Comparison of ENCODE assay signal across 2 cellular contexts in the genomic region with DNA sequence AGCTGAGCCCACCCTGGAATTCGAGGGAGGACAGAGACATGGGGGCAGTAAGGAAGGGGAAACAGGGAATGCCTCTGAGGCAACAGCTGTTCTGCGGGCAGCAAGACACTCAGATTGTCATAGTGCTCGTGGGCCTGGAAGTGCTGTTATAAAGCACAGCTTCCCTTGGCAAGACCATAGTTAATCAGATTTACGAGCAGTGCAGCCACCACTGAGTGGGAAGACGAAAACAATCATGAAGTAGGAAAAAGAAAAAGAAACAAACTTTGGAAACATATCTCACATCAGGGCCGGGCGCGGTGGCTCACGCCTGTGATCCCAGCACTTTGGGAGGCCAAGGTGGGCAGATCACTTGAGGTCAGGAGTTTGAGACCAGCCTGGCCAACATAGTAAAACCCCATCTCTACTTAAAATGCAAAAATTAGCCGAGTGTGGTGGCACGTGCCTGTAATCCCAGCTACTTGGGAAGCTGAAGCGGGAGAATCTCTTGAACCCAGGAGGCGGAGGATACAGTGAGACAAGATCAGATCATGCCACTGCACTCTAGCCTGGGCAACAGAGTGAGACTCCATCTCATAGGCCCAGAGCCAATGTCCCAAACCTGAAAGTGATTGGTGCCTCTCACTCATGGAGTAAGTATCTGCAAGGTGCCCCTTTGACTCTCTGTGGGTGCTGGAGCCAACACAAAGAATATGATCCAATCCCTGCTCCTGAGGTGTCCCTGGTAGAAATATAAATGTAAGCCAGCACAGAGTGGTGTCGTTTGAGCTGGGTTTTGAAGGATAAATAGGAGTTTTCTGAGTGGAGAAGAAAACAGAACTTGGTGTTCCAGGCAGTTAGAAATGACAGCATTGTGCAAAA.
TF ChIP-seq lines count a peak whose summit lies in the region.

No MANE protein-coding gene starts in this region.

TF ChIP-seq in HEK293, 187 proteins besides CTCF, POLR2A, EP300 and RAD21:
- TF ChIP-seq ZNF596 (tag by site-specific recombination; IDR thresholded peaks at IDR 0.05) (no peak), ZNF341 (tag by site-specific recombination; IDR thresholded peaks at IDR 0.05; ENCODE audit: low read depth) (peak; percentile 24), ZNF791 (tag by site-specific recombination; IDR thresholded peaks at IDR 0.05) (no peak), PRDM1 (tag by site-specific recombination; IDR thresholded peaks at IDR 0.05) (0 out of 2 replicates have a peak, but pooled peaks have one; percentile 4), EGR2 (tag by site-specific recombination; IDR thresholded peaks at IDR 0.05; ENCODE audit: low read depth) (peak; percentile 88), ZNF830 (tag by site-specific recombination; IDR thresholded peaks at IDR 0.05; ENCODE audit: low read depth) (no peak), SP2 (tag by site-specific recombination; IDR thresholded peaks at IDR 0.05) (no peak), OSR2 (tag by site-specific recombination; IDR thresholded peaks at IDR 0.05) (peak; percentile 27; the same call in 1 of the 2 replicates), ZNF600 (tag by site-specific recombination; IDR thresholded peaks at IDR 0.05) (peak; percentile 13; the same call in 1 of the 2 replicates), ZFHX2 (tag by site-specific recombination; conservative IDR thresholded peaks at IDR 0.05) (peak; percentile 87), ZFP3 (tag by site-specific recombination; IDR thresholded peaks at IDR 0.05; ENCODE audit: low read depth) (peak; percentile 95), ZNF426 (tag by site-specific recombination; IDR thresholded peaks at IDR 0.05) (no peak), ZNF132 (tag by site-specific recombination; IDR thresholded peaks at IDR 0.05; ENCODE audit: borderline replicate concordance) (no peak), ZNF121 (tag by site-specific recombination; IDR thresholded peaks at IDR 0.05) (peak; percentile 92), TRIM28 (IDR thresholded peaks at IDR 0.05; ENCODE audit: borderline replicate concordance, low read length) (peak; percentile 29; the same call in 1 of the 2 replicates), RBAK (tag by site-specific recombination; IDR thresholded peaks at IDR 0.05) (no peak)

TF ChIP-seq in GM23338, 12 proteins besides CTCF, POLR2A, EP300 and RAD21:
- TF ChIP-seq, protein P1, sequence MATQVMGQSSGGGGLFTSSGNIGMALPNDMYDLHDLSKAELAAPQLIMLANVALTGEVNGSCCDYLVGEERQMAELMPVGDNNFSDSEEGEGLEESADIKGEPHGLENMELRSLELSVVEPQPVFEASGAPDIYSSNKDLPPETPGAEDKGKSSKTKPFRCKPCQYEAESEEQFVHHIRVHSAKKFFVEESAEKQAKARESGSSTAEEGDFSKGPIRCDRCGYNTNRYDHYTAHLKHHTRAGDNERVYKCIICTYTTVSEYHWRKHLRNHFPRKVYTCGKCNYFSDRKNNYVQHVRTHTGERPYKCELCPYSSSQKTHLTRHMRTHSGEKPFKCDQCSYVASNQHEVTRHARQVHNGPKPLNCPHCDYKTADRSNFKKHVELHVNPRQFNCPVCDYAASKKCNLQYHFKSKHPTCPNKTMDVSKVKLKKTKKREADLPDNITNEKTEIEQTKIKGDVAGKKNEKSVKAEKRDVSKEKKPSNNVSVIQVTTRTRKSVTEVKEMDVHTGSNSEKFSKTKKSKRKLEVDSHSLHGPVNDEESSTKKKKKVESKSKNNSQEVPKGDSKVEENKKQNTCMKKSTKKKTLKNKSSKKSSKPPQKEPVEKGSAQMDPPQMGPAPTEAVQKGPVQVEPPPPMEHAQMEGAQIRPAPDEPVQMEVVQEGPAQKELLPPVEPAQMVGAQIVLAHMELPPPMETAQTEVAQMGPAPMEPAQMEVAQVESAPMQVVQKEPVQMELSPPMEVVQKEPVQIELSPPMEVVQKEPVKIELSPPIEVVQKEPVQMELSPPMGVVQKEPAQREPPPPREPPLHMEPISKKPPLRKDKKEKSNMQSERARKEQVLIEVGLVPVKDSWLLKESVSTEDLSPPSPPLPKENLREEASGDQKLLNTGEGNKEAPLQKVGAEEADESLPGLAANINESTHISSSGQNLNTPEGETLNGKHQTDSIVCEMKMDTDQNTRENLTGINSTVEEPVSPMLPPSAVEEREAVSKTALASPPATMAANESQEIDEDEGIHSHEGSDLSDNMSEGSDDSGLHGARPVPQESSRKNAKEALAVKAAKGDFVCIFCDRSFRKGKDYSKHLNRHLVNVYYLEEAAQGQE (IDR thresholded peaks at IDR 0.05; ENCODE audit: unreplicated experiment) = no peak
- TF ChIP-seq POLR2AphosphoS5 (IDR thresholded peaks at IDR 0.05; ENCODE audit: low read depth) (no peak), EZH2 (IDR thresholded peaks at IDR 0.05; ENCODE audit: low read depth, unreplicated experiment) (no peak), EZH2phosphoT487 (IDR thresholded peaks at IDR 0.05; ENCODE audit: unreplicated experiment) (no peak)
- TF ChIP-seq, protein P2, sequence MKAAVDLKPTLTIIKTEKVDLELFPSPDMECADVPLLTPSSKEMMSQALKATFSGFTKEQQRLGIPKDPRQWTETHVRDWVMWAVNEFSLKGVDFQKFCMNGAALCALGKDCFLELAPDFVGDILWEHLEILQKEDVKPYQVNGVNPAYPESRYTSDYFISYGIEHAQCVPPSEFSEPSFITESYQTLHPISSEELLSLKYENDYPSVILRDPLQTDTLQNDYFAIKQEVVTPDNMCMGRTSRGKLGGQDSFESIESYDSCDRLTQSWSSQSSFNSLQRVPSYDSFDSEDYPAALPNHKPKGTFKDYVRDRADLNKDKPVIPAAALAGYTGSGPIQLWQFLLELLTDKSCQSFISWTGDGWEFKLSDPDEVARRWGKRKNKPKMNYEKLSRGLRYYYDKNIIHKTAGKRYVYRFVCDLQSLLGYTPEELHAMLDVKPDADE (IDR thresholded peaks at IDR 0.05) = no peak
